21 cellular contexts compared by ENCODE assay signal in the genomic region with DNA sequence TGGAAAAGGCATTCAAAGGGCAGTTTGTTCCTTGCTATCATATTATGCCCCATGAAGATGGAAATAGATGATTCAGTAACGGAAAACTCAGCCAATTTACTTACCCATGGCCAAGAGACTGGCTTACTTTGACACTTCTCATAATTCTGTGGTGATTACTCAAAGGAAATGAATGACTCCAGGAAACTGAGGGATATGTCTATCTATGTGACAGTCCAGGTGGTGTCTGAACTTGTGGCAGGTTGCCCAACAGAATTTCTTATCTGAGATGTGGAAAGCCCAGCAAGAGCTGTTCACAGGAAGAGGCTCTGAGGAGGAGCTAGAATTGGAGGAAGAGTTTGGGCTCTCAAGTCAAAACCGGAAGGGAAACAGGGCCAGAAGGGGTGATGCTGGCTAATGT.
A peak's percentile ranks its signal among the peaks of the same experiment; 100 is the strongest.
DNase-seq lines count a peak whose midpoint lies in the region; ATAC-seq and TF ChIP-seq lines count a peak whose summit lies in the region.
"Had no signal": no experiment of that assay in that cellular context is flagged by ENCODE, and none has a peak within 500 bp of the region (broad histone marks: within the 10 kb centered on the region; RNA-seq: fewer than 3 reads in every experiment).

No MANE protein-coding gene starts in this region.

- H3K27me3 ChIP-seq in DND-41 (ENCODE audit: insufficient read depth, low read length, poor library complexity) = peaks cover 9% of the 10 kb centered on the region
- peaks cover 5% of the 10 kb centered on the region; the same call in 1 of the 2 replicates for H3K27me3 ChIP-seq in HAP-1 (ENCODE audit: low read depth)
- H3K27me3 ChIP-seq: cardiac muscle cell, gastrocnemius medialis had no signal

- no peak overlapping the region for H2AFZ ChIP-seq in DND-41 (ENCODE audit: low read depth, low read length)

- in situ Hi-C loops in HAP-1 (cut with MboI; ENCODE audit: low sequenced_read_pairs) = no loop called here

- no peaks in the 10 kb centered on the region for H4K20me1 ChIP-seq in DND-41 (ENCODE audit: insufficient read depth, low read length)

- H3K9ac ChIP-seq in DND-41 (ENCODE audit: low read depth, low read length) = no peak overlapping the region

- no peak overlapping the region for H3K4me3 Mint-ChIP-seq in activated T-helper 17 cell treated with anti-CD3 and anti-CD28 coated beads, Interleukin-2, amount 50 U/mL, for 72 hours
- H3K4me3 Mint-ChIP-seq: effector memory CD8-positive, alpha-beta T cell; memory B cell; neural crest cell had no signal

- H3K4me3 ChIP-seq in DND-41 (ENCODE audit: low read depth in 1 of 2, low read length in 2 of 2) (no peak overlapping the region), HAP-1 (no peak overlapping the region)
- H3K4me3 ChIP-seq: cardiac muscle cell, gastrocnemius medialis had no signal

- no peaks in the 10 kb centered on the region for H3K36me3 Mint-ChIP-seq in activated T-helper 17 cell treated with anti-CD3 and anti-CD28 coated beads, Interleukin-2, amount 50 U/mL, for 72 hours (ENCODE audit: low read depth)
- H3K36me3 Mint-ChIP-seq: memory B cell had no signal

- H3K9me3 ChIP-seq in DND-41 (ENCODE audit: insufficient read depth, low read length, severe bottlenecking) (no peaks in the 10 kb centered on the region), HAP-1 (no peaks in the 10 kb centered on the region)
- H3K9me3 ChIP-seq: gastrocnemius medialis had no signal

- no peak overlapping the region for H3K27ac ChIP-seq in DND-41 (ENCODE audit: low read length)
- H3K27ac ChIP-seq: cardiac muscle cell, gastrocnemius medialis, HL-60 had no signal

- no peaks in the 10 kb centered on the region for H3K79me2 ChIP-seq in DND-41 (ENCODE audit: insufficient read depth, low read length)

- no peaks in the 10 kb centered on the region for H3K9me3 Mint-ChIP-seq in activated T-helper 17 cell treated with anti-CD3 and anti-CD28 coated beads, Interleukin-2, amount 50 U/mL, for 72 hours
- H3K9me3 Mint-ChIP-seq: effector memory CD8-positive, alpha-beta T cell; memory B cell; neural crest cell had no signal

- H3K27me3 Mint-ChIP-seq in activated T-helper 17 cell treated with anti-CD3 and anti-CD28 coated beads, Interleukin-2, amount 50 U/mL, for 72 hours = peaks cover 42% of the 10 kb centered on the region

- H3K4me1 ChIP-seq in DND-41 (ENCODE audit: insufficient read depth, low read length) (no peaks in the 10 kb centered on the region), HAP-1 (no peaks in the 10 kb centered on the region)
- H3K4me1 ChIP-seq: gastrocnemius medialis had no signal

- no peak for TF ChIP-seq CTCF in DND-41 (IDR thresholded peaks at IDR 0.05; ENCODE audit: borderline replicate concordance, extremely low read depth, low read length, poor library complexity, severe bottlenecking)

- no peaks in the 10 kb centered on the region for H3K4me1 Mint-ChIP-seq in activated T-helper 17 cell treated with anti-CD3 and anti-CD28 coated beads, Interleukin-2, amount 50 U/mL, for 72 hours
- H3K4me1 Mint-ChIP-seq: memory B cell, neural crest cell had no signal

- H3K36me3 ChIP-seq in DND-41 (ENCODE audit: insufficient read depth, low read length) (no peaks in the 10 kb centered on the region), HAP-1 (replicated peaks) (no peaks in the 10 kb centered on the region)
- H3K36me3 ChIP-seq: cardiac muscle cell, gastrocnemius medialis had no signal

- H3K27ac Mint-ChIP-seq in activated T-helper 17 cell treated with anti-CD3 and anti-CD28 coated beads, Interleukin-2, amount 50 U/mL, for 72 hours = no peak overlapping the region
- H3K27ac Mint-ChIP-seq: effector memory CD8-positive, alpha-beta T cell; memory B cell had no signal

- ATAC-seq in DND-41 (ENCODE audit: insufficient read depth, low read depth) (0 out of 3 replicates have a peak, but pooled peaks have one; percentile 27), GM18867 (IDR thresholded peaks at IDR 0.05; ENCODE audit: unreplicated experiment) (no peak)
- peak; percentile 12 for ATAC-seq in activated T-helper 17 cell treated with anti-CD3 and anti-CD28 coated beads, Interleukin-2, amount 50 U/mL, for 72 hours (replicated peaks)
- ATAC-seq: activated CD4-positive, CD25-positive, alpha-beta regulatory T cell treated with anti-CD3 and anti-CD28 coated beads, Interleukin-2, amount 50 U/mL, for 24 hours; effector memory CD8-positive, alpha-beta T cell; gastrocnemius medialis had no signal

- no peak overlapping the region for H3K4me2 ChIP-seq in DND-41 (ENCODE audit: insufficient read depth, low read length)

- no peak for DNase-seq in DND-41
- DNase-seq in Kasumi-1 (lab: John Stamatoyannopoulos, UW) = peak; percentile 32 to 63
- peak; percentile 84 for DNase-seq in glomerular visceral epithelial cell (ENCODE audit: extremely low spot score)
- no peak for DNase-seq in ecto neural progenitor cell (ENCODE audit: low spot score)
- no peak for DNase-seq in C1 segment of cervical spinal cord (lab: John Stamatoyannopoulos, UW)
- DNase-seq in HAP-1 (ENCODE audit: low spot score in 2 of 2) = no peak
- DNase-seq: activated naive CD4-positive, alpha-beta T cell treated with Interleukin-2 at 50 U/mL for 16 hours; effector memory CD8-positive, alpha-beta T cell; gastrocnemius medialis; NCI-H1694 treated with DMSO at 0.1 percent for 48 hours; OCI-M1; retina; stimulated activated CD4-positive, alpha-beta T cell treated with anti-CD3 and anti-CD28 coated beads, Interleukin-15, amount 100 ng/mL, for 24 hours; SW 1271 had no signal

Comparison
In these comparisons a context has a peak if more than half of its experiments do, and no peak if none do; other contexts are left out.
1. DNase-seq: peak in Kasumi-1 (2 of 2) and glomerular visceral epithelial cell (single experiment); none in DND-41 (single experiment), ecto neural progenitor cell (single experiment), C1 segment of cervical spinal cord (0 of 14) and HAP-1 (0 of 2).